Comparison of ENCODE assay signal across 1 cellular context in genomic region chr3:57646723-57647122, GRCh38.
TF ChIP-seq lines count a peak whose summit lies in the region.

No MANE protein-coding gene starts in this region.

TF ChIP-seq in GM23338, 12 proteins besides CTCF, POLR2A, EP300 and RAD21:
- TF ChIP-seq, protein P1, sequence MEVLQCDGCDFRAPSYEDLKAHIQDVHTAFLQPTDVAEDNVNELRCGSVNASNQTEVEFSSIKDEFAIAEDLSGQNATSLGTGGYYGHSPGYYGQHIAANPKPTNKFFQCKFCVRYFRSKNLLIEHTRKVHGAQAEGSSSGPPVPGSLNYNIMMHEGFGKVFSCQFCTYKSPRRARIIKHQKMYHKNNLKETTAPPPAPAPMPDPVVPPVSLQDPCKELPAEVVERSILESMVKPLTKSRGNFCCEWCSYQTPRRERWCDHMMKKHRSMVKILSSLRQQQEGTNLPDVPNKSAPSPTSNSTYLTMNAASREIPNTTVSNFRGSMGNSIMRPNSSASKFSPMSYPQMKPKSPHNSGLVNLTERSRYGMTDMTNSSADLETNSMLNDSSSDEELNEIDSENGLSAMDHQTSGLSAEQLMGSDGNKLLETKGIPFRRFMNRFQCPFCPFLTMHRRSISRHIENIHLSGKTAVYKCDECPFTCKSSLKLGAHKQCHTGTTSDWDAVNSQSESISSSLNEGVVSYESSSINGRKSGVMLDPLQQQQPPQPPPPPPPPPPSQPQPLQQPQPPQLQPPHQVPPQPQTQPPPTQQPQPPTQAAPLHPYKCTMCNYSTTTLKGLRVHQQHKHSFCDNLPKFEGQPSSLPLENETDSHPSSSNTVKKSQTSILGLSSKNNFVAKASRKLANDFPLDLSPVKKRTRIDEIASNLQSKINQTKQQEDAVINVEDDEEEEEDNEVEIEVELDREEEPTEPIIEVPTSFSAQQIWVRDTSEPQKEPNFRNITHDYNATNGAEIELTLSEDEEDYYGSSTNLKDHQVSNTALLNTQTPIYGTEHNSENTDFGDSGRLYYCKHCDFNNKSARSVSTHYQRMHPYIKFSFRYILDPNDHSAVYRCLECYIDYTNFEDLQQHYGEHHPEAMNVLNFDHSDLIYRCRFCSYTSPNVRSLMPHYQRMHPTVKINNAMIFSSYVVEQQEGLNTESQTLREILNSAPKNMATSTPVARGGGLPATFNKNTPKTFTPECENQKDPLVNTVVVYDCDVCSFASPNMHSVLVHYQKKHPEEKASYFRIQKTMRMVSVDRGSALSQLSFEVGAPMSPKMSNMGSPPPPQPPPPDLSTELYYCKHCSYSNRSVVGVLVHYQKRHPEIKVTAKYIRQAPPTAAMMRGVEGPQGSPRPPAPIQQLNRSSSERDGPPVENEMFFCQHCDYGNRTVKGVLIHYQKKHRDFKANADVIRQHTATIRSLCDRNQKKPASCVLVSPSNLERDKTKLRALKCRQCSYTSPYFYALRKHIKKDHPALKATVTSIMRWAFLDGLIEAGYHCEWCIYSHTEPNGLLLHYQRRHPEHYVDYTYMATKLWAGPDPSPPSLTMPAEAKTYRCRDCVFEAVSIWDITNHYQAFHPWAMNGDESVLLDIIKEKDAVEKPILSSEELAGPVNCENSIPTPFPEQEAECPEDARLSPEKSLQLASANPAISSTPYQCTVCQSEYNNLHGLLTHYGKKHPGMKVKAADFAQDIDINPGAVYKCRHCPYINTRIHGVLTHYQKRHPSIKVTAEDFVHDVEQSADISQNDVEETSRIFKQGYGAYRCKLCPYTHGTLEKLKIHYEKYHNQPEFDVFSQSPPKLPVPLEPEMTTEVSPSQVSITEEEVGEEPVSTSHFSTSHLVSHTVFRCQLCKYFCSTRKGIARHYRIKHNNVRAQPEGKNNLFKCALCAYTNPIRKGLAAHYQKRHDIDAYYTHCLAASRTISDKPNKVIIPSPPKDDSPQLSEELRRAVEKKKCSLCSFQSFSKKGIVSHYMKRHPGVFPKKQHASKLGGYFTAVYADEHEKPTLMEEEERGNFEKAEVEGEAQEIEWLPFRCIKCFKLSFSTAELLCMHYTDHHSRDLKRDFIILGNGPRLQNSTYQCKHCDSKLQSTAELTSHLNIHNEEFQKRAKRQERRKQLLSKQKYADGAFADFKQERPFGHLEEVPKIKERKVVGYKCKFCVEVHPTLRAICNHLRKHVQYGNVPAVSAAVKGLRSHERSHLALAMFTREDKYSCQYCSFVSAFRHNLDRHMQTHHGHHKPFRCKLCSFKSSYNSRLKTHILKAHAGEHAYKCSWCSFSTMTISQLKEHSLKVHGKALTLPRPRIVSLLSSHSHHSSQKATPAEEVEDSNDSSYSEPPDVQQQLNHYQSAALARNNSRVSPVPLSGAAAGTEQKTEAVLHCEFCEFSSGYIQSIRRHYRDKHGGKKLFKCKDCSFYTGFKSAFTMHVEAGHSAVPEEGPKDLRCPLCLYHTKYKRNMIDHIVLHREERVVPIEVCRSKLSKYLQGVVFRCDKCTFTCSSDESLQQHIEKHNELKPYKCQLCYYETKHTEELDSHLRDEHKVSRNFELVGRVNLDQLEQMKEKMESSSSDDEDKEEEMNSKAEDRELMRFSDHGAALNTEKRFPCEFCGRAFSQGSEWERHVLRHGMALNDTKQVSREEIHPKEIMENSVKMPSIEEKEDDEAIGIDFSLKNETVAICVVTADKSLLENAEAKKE (CRISPR knock-in tag; IDR thresholded peaks at IDR 0.05) = no peak
- TF ChIP-seq ZNF114 (CRISPR knock-in tag; IDR thresholded peaks at IDR 0.05) = no peak
